Comparison of ENCODE assay signal across 12 cellular contexts in genomic region chr11:57205046-57205671, GRCh38. TPM values are rescaled to one million over a fixed set of nuclear protein-coding genes. Genes with fewer than 3 reads are reported as not detected.
A peak's percentile ranks its signal among the peaks of the same experiment; 100 is the strongest.
DNase-seq lines count a peak whose midpoint lies in the region; ATAC-seq and TF ChIP-seq lines count a peak whose summit lies in the region.
"Had no signal": no experiment of that assay in that cellular context is flagged by ENCODE, and none has a peak within 500 bp of the region (broad histone marks: within the 10 kb centered on the region; RNA-seq: fewer than 3 reads in every experiment).

No MANE protein-coding gene starts in this region.

- no peaks in the 10 kb centered on the region; the same call in 1 of the 2 replicates for H3K27me3 ChIP-seq in SK-N-SH (ENCODE audit: insufficient read depth)
- H3K27me3 ChIP-seq: pancreas had no signal

- no peaks in the 10 kb centered on the region for H3K36me3 ChIP-seq in SK-N-SH (replicated peaks in 1 of 2; ENCODE audit: control insufficient read depth in 1 of 2, insufficient read depth in 2 of 2, low read length in 1 of 2)
- H3K36me3 ChIP-seq: pancreas had no signal

- no peak overlapping the region for H3K9ac ChIP-seq in SK-N-SH

- 21% methylated on average over 3 of the region's 3 CpGs for whole genome bisulfite sequencing in SK-N-SH (ENCODE audit: low lambda C conversion rate)

- no peaks in the 10 kb centered on the region for H3K36me3 Mint-ChIP-seq in stimulated activated memory B cell treated with anti-CD40 and anti-IgM and Interleukin-4, amounts not matched to agents 10 μg/mL and 1 μg/mL and 100 μg/mL, for 72 hours
- H3K36me3 Mint-ChIP-seq: activated CD4-positive, alpha-beta memory T cell treated with anti-CD3 and anti-CD28 coated beads for 36 hours; CD8-positive, alpha-beta memory T cell had no signal

- no peaks in the 10 kb centered on the region for H3K9me2 ChIP-seq in SK-N-SH

- TF ChIP-seq RAD21 in SK-N-SH (IDR thresholded peaks at IDR 0.05; ENCODE audit: low read length), result no peak

- no peaks in the 10 kb centered on the region for H3K9me3 ChIP-seq in SK-N-SH
- H3K9me3 ChIP-seq: pancreas had no signal

- no peaks in the 10 kb centered on the region for H3K4me1 Mint-ChIP-seq in stimulated activated memory B cell treated with anti-CD40 and anti-IgM and Interleukin-4, amounts not matched to agents 10 μg/mL and 1 μg/mL and 100 μg/mL, for 72 hours
- H3K4me1 Mint-ChIP-seq: CD8-positive, alpha-beta memory T cell had no signal

- ATAC-seq in stimulated activated memory B cell treated with anti-CD40 and anti-IgM and Interleukin-4, amounts not matched to agents 10 μg/mL and 1 μg/mL and 100 μg/mL, for 72 hours, result no peak
- no peak for ATAC-seq in HG03135 (IDR thresholded peaks at IDR 0.05; ENCODE audit: unreplicated experiment)

- H3K27ac Mint-ChIP-seq in stimulated activated memory B cell treated with anti-CD40 and anti-IgM and Interleukin-4, amounts not matched to agents 10 μg/mL and 1 μg/mL and 100 μg/mL, for 72 hours, result no peak overlapping the region
- H3K27ac Mint-ChIP-seq: activated CD4-positive, alpha-beta memory T cell treated with anti-CD3 and anti-CD28 coated beads for 36 hours; CD8-positive, alpha-beta memory T cell had no signal

- no peak overlapping the region for H3K4me2 ChIP-seq in SK-N-SH

- no peaks in the 10 kb centered on the region for H3K9me3 Mint-ChIP-seq in stimulated activated memory B cell treated with anti-CD40 and anti-IgM and Interleukin-4, amounts not matched to agents 10 μg/mL and 1 μg/mL and 100 μg/mL, for 72 hours
- H3K9me3 Mint-ChIP-seq: activated CD4-positive, alpha-beta memory T cell treated with anti-CD3 and anti-CD28 coated beads for 36 hours had no signal

- peaks cover 0 to 23% of the 10 kb centered on the region in 2 experiments; a peak in 1 of 4 replicates for H3K4me1 ChIP-seq in SK-N-SH (ENCODE audit: control insufficient read depth in 1 of 2, insufficient read depth in 2 of 2, low read depth in 1 of 2, low read length in 1 of 2)
- H3K4me1 ChIP-seq: pancreas had no signal

- H2AFZ ChIP-seq in SK-N-SH (ENCODE audit: low read depth), result no peak overlapping the region

- H3F3A ChIP-seq in SK-N-SH (replicated peaks; ENCODE audit: insufficient read depth), result no peaks in the 10 kb centered on the region

- POLR2A ChIA-PET in SK-N-SH (lab: Yijun Ruan, JAX), result no interaction called here

- H3K4me3 ChIP-seq in SK-N-SH (ENCODE audit: low read depth in 2 of 2, low read length in 1 of 2), result no peak overlapping the region
- no peak overlapping the region for H3K4me3 ChIP-seq in fibroblast of pulmonary artery (replicated peaks; ENCODE audit: low read depth, low read length)
- H3K4me3 ChIP-seq in coronary artery, result no peak overlapping the region
- H3K4me3 ChIP-seq: pancreas had no signal

- DNase-seq in COLO829 (ENCODE audit: low spot score) (peak; percentile 36), SK-N-SH (no peak), fibroblast of pulmonary artery (ENCODE audit: low read depth) (peak; percentile 33), mucosa of gallbladder (ENCODE audit: low spot score) (peak; percentile 20), coronary artery (ENCODE audit: low spot score) (no peak)
- no peak for DNase-seq in stimulated activated CD4-positive, alpha-beta T cell treated with anti-CD3 and anti-CD28 coated beads, Interleukin-4, amount 100 ng/mL, for 4 hours
- DNase-seq: activated CD4-positive, alpha-beta memory T cell treated with anti-CD3 and anti-CD28 coated beads for 36 hours; CD8-positive, alpha-beta memory T cell; pancreas had no signal

- TF ChIP-seq CTCF in SK-N-SH (IDR thresholded peaks at IDR 0.05), result 0 out of 2 replicates have a peak, but pooled peaks have one; percentile 6
- TF ChIP-seq CTCF in fibroblast of pulmonary artery (IDR thresholded peaks at IDR 0.05; ENCODE audit: low read length, missing control alignments), result no peak
- TF ChIP-seq CTCF in coronary artery (IDR thresholded peaks at IDR 0.05), result no peak

- H3K79me2 ChIP-seq in SK-N-SH (ENCODE audit: insufficient read depth), result no peaks in the 10 kb centered on the region

- CTCF ChIA-PET in SK-N-SH (lab: Yijun Ruan, JAX), result interaction anchor here (0.9 to 1.4 kb wide), 2 partner anchors 10 to 43 kb away, joined by 3 to 4 read pairs; no protein-coding TSS in a partner anchor

- peaks cover 25% of the 10 kb centered on the region for H3K27me3 Mint-ChIP-seq in stimulated activated memory B cell treated with anti-CD40 and anti-IgM and Interleukin-4, amounts not matched to agents 10 μg/mL and 1 μg/mL and 100 μg/mL, for 72 hours

- no peak for TF ChIP-seq EP300 in SK-N-SH (IDR thresholded peaks at IDR 0.05; ENCODE audit: borderline replicate concordance in 1 of 2, low read depth in 1 of 2, low read length in 1 of 2)

- H4K20me1 ChIP-seq in SK-N-SH (ENCODE audit: insufficient read depth), result no peaks in the 10 kb centered on the region

- H3K27ac ChIP-seq in SK-N-SH (ENCODE audit: low read depth in 2 of 2, low read length in 1 of 2) (peak overlapping the region in 1 of 2 experiments; percentile 61; a peak in 2 of 4 replicates), coronary artery (peak overlapping the region in 1 of 2 donors; percentile 5)
- H3K27ac ChIP-seq: HL-60, pancreas had no signal

- H3K4me3 Mint-ChIP-seq in stimulated activated memory B cell treated with anti-CD40 and anti-IgM and Interleukin-4, amounts not matched to agents 10 μg/mL and 1 μg/mL and 100 μg/mL, for 72 hours, result no peak overlapping the region
- H3K4me3 Mint-ChIP-seq: activated CD4-positive, alpha-beta memory T cell treated with anti-CD3 and anti-CD28 coated beads for 36 hours had no signal

TF ChIP-seq in SK-N-SH, 30 proteins besides CTCF, POLR2A, EP300 and RAD21:
- no peak for TF ChIP-seq RCOR1 (IDR thresholded peaks at IDR 0.05; ENCODE audit: low read length)
- TF ChIP-seq TEAD4 (IDR thresholded peaks at IDR 0.05; ENCODE audit: borderline replicate concordance, insufficient read depth), result no peak
- no peak for TF ChIP-seq ELF1 (IDR thresholded peaks at IDR 0.05)
- no peak for TF ChIP-seq TCF12 (IDR thresholded peaks at IDR 0.05)
- no peak for TF ChIP-seq GABPA (IDR thresholded peaks at IDR 0.05; ENCODE audit: low read depth)
- no peak for TF ChIP-seq FOSL2 (IDR thresholded peaks at IDR 0.05; ENCODE audit: borderline replicate concordance, low read depth)
- no peak for TF ChIP-seq MXI1 (IDR thresholded peaks at IDR 0.05; ENCODE audit: low read depth, low read length)
- no peak for TF ChIP-seq GATA2 (CRISPR knock-in tag; IDR thresholded peaks at IDR 0.05)
- TF ChIP-seq CHD2 (IDR thresholded peaks at IDR 0.05; ENCODE audit: low read length, partially characterized antibody), result no peak
- no peak for TF ChIP-seq NRF1 (IDR thresholded peaks at IDR 0.05; ENCODE audit: low read depth, low read length)
TF ChIP-seq in SK-N-SH: peak in this region for 0.

RNA-seq across cellular contexts. Expression of gene LRRC55, which starts 23.4 kb away (rescaled TPM):
- not detected in 2 replicates for polyA plus RNA-seq in SK-N-SH (2012; rRNA removed)
- polyA plus RNA-seq in SK-N-SH (2012; cell fraction: cytosol; rRNA removed), result 0.01 TPM in 1 of 2 replicates, not detected in the other
- not detected in 2 replicates for polyA plus RNA-seq in SK-N-SH (2012; cell fraction: nucleus; rRNA removed)
- 0.09 TPM for total RNA-seq in mucosa of gallbladder
- total RNA-seq: activated CD4-positive, alpha-beta memory T cell treated with anti-CD3 and anti-CD28 coated beads for 36 hours; CD8-positive, alpha-beta memory T cell had no signal
- polyA plus RNA-seq: CD8-positive, alpha-beta memory T cell had no signal

RNA-seq across cellular contexts. Expression of gene APLNR, which starts 31.9 kb away (rescaled TPM):
- polyA plus RNA-seq in SK-N-SH (2012; rRNA removed), result 0.03 and 0.15 TPM in 2 replicates
- 0.08 and 0.22 TPM in 2 replicates for polyA plus RNA-seq in SK-N-SH (2012; cell fraction: cytosol; rRNA removed)
- 0.06 and 0.07 TPM in 2 replicates for polyA plus RNA-seq in SK-N-SH (2012; cell fraction: nucleus; rRNA removed)
- 4.0 TPM for total RNA-seq in mucosa of gallbladder
- total RNA-seq: activated CD4-positive, alpha-beta memory T cell treated with anti-CD3 and anti-CD28 coated beads for 36 hours; CD8-positive, alpha-beta memory T cell had no signal
- polyA plus RNA-seq: CD8-positive, alpha-beta memory T cell had no signal

Comparison
In these comparisons a context has a peak if more than half of its experiments do, and no peak if none do; other contexts are left out.
1. DNase-seq: peak in COLO829 (single experiment), fibroblast of pulmonary artery (single experiment) and mucosa of gallbladder (single experiment); none in SK-N-SH (single experiment), coronary artery (single experiment) and stimulated activated CD4-positive, alpha-beta T cell treated with anti-CD3 and anti-CD28 coated beads, Interleukin-4, amount 100 ng/mL, for 4 hours (0 of 2).